1 cellular context compared by ENCODE assay signal in genomic region chr17:39104046-39104445, GRCh38.
TF ChIP-seq lines count a peak whose summit lies in the region.

No MANE protein-coding gene starts in this region.

TF ChIP-seq in WTC11, 78 proteins besides CTCF, POLR2A, EP300 and RAD21 (continued from another document):
- TF ChIP-seq JUN (CRISPR knock-in tag; IDR thresholded peaks at IDR 0.05) (no peak), CDX4 (CRISPR knock-in tag; IDR thresholded peaks at IDR 0.05; ENCODE audit: borderline replicate concordance) (no peak), USF1 (CRISPR knock-in tag; IDR thresholded peaks at IDR 0.05) (no peak), AR (CRISPR knock-in tag; IDR thresholded peaks at IDR 0.05) (no peak)
